11 cellular contexts compared by ENCODE assay signal in genomic region chr3:104526901-104527401, GRCh38.
DNase-seq lines count a peak whose midpoint lies in the region; ATAC-seq, FAIRE-seq and TF ChIP-seq lines count a peak whose summit lies in the region.
"Had no signal": no experiment of that assay in that cellular context is flagged by ENCODE, and none has a peak within 500 bp of the region (broad histone marks: within the 10 kb centered on the region; RNA-seq: fewer than 3 reads in every experiment).

No MANE protein-coding gene starts in this region.

- no peaks in the 10 kb centered on the region for H3K27me3 Mint-ChIP-seq in activated B cell treated with CpG ODN at 0.5 μM for 24 hours
- H3K27me3 Mint-ChIP-seq in activated naive CD4-positive, alpha-beta T cell treated with anti-CD3 and anti-CD28 coated beads for 36 hours (ENCODE audit: low read depth): no peaks in the 10 kb centered on the region
- peaks cover 4% of the 10 kb centered on the region for H3K27me3 Mint-ChIP-seq in activated CD4-positive, alpha-beta memory T cell treated with anti-CD3 and anti-CD28 coated beads for 36 hours

- peak overlapping the region; percentile 89 for H3K27ac Mint-ChIP-seq in activated B cell treated with CpG ODN at 0.5 μM for 24 hours
- H3K27ac Mint-ChIP-seq in activated naive CD4-positive, alpha-beta T cell treated with anti-CD3 and anti-CD28 coated beads for 36 hours: no peak overlapping the region
- no peak overlapping the region for H3K27ac Mint-ChIP-seq in activated CD4-positive, alpha-beta memory T cell treated with anti-CD3 and anti-CD28 coated beads for 36 hours

- POLR2A ChIA-PET in activated B cell treated with CpG ODN at 0.5 μM for 24 hours (lab: Charles Lee): interaction anchor here (0.5 kb wide), 1 partner anchor 101 kb away, joined by 7 read pairs; no protein-coding TSS in a partner anchor
- POLR2A ChIA-PET in HEK293T (lab: Yijun Ruan, JAX): no interaction called here
- POLR2A ChIA-PET in activated CD4-positive, alpha-beta memory T cell treated with anti-CD3 and anti-CD28 coated beads for 36 hours (lab: Charles Lee): no interaction called here

- no peaks in the 10 kb centered on the region for H3K9me3 ChIP-seq in pancreas

- 58 to 72% methylated on average over 3 of the region's 3 CpGs for WGBS in pancreas, 2 donors

- peaks cover 2% of the 10 kb centered on the region for H3K9me3 Mint-ChIP-seq in activated B cell treated with CpG ODN at 0.5 μM for 24 hours
- no peaks in the 10 kb centered on the region for H3K9me3 Mint-ChIP-seq in activated naive CD4-positive, alpha-beta T cell treated with anti-CD3 and anti-CD28 coated beads for 36 hours
- H3K9me3 Mint-ChIP-seq in activated CD4-positive, alpha-beta memory T cell treated with anti-CD3 and anti-CD28 coated beads for 36 hours: no peaks in the 10 kb centered on the region

- H3K36me3 Mint-ChIP-seq in activated B cell treated with CpG ODN at 0.5 μM for 24 hours (ENCODE audit: low read depth): no peaks in the 10 kb centered on the region
- no peaks in the 10 kb centered on the region for H3K36me3 Mint-ChIP-seq in activated naive CD4-positive, alpha-beta T cell treated with anti-CD3 and anti-CD28 coated beads for 36 hours (ENCODE audit: low read depth)
- H3K36me3 Mint-ChIP-seq in activated CD4-positive, alpha-beta memory T cell treated with anti-CD3 and anti-CD28 coated beads for 36 hours: no peaks in the 10 kb centered on the region

- TF ChIP-seq CTCF in activated B cell treated with CpG ODN at 0.5 μM for 24 hours (IDR thresholded peaks at IDR 0.05) (no peak), pancreas (IDR thresholded peaks at IDR 0.05) (no peak)

- intact Hi-C loops in activated B cell treated with CpG ODN at 0.5 μM for 24 hours (cut with micrococcal nuclease) (loop anchor here (1.0 to 10.0 kb wide), 4 partner anchors 8 to 232 kb away; no protein-coding TSS in a partner anchor), pancreas (cut with DNase I) (no loop called here)
- intact Hi-C loops in activated naive CD4-positive, alpha-beta T cell treated with anti-CD3 and anti-CD28 coated beads for 36 hours (cut with micrococcal nuclease): no loop called here
- intact Hi-C loops in activated CD4-positive, alpha-beta memory T cell treated with anti-CD3 and anti-CD28 coated beads for 36 hours (cut with micrococcal nuclease): no loop called here

- peaks cover 49% of the 10 kb centered on the region for H3K4me1 Mint-ChIP-seq in activated B cell treated with CpG ODN at 0.5 μM for 24 hours
- no peaks in the 10 kb centered on the region for H3K4me1 Mint-ChIP-seq in activated naive CD4-positive, alpha-beta T cell treated with anti-CD3 and anti-CD28 coated beads for 36 hours (ENCODE audit: low read depth)
- H3K4me1 Mint-ChIP-seq in activated CD4-positive, alpha-beta memory T cell treated with anti-CD3 and anti-CD28 coated beads for 36 hours (ENCODE audit: low read depth): no peaks in the 10 kb centered on the region

- CTCF ChIA-PET in activated B cell treated with CpG ODN at 0.5 μM for 24 hours (lab: Charles Lee): no interaction called here
- CTCF ChIA-PET in HEK293T (lab: Yijun Ruan, JAX): no interaction called here
- CTCF ChIA-PET in activated naive CD4-positive, alpha-beta T cell treated with anti-CD3 and anti-CD28 coated beads for 36 hours (lab: Charles Lee): no interaction called here
- CTCF ChIA-PET in activated CD4-positive, alpha-beta memory T cell treated with anti-CD3 and anti-CD28 coated beads for 36 hours (lab: Charles Lee): no interaction called here

- ATAC-seq in GM18873 (IDR thresholded peaks at IDR 0.05; ENCODE audit: low FRiP score, unreplicated experiment) (peak; percentile 83), GM21825 (IDR thresholded peaks at IDR 0.05; ENCODE audit: unreplicated experiment) (peak; percentile 85), HG03378 (IDR thresholded peaks at IDR 0.05; ENCODE audit: unreplicated experiment) (peak; percentile 90), activated B cell treated with CpG ODN at 0.5 μM for 24 hours (ENCODE audit: low read depth) (peak; percentile 80), pancreas (no peak)
- ATAC-seq: esophagus mucosa had no signal

- no peak for FAIRE-seq in pancreas (lab: Jason Lieb, UNC)
- FAIRE-seq: H54 had no signal

- no peaks in the 10 kb centered on the region for H3K36me3 ChIP-seq in pancreas

- no peak overlapping the region for H3K27ac ChIP-seq in pancreas

- no peak overlapping the region for H3K4me3 ChIP-seq in pancreas

- peak overlapping the region; percentile 70 for H3K4me3 Mint-ChIP-seq in activated B cell treated with CpG ODN at 0.5 μM for 24 hours
- H3K4me3 Mint-ChIP-seq in activated naive CD4-positive, alpha-beta T cell treated with anti-CD3 and anti-CD28 coated beads for 36 hours: no peak overlapping the region
- H3K4me3 Mint-ChIP-seq in activated CD4-positive, alpha-beta memory T cell treated with anti-CD3 and anti-CD28 coated beads for 36 hours: no peak overlapping the region

- H3K4me1 ChIP-seq in pancreas: no peaks in the 10 kb centered on the region

- H3K27me3 ChIP-seq in pancreas: no peaks in the 10 kb centered on the region

- DNase-seq in activated B cell treated with CpG ODN at 0.5 μM for 24 hours: no peak
- no peak for DNase-seq in pancreas
- DNase-seq in HEK293T (ENCODE audit: extremely low spot score): no peak
- DNase-seq in activated naive CD4-positive, alpha-beta T cell treated with anti-CD3 and anti-CD28 coated beads for 36 hours: no peak
- no peak for DNase-seq in activated CD4-positive, alpha-beta memory T cell treated with anti-CD3 and anti-CD28 coated beads for 36 hours
- DNase-seq: NCI-H146 had no signal

TF ChIP-seq in HEK293T, 16 proteins besides CTCF, POLR2A, EP300 and RAD21:
- TF ChIP-seq HDGF (IDR thresholded peaks at IDR 0.05; ENCODE audit: borderline replicate concordance) (no peak), LEF1 (IDR thresholded peaks at IDR 0.05; ENCODE audit: borderline replicate concordance) (no peak), FOXM1 (IDR thresholded peaks at IDR 0.05; ENCODE audit: borderline replicate concordance) (no peak), CTBP1 (IDR thresholded peaks at IDR 0.05; ENCODE audit: borderline replicate concordance) (no peak), SUZ12 (IDR thresholded peaks at IDR 0.05) (no peak), ZNF384 (IDR thresholded peaks at IDR 0.05) (no peak), SP1 (IDR thresholded peaks at IDR 0.05) (no peak), BHLHE40 (IDR thresholded peaks at IDR 0.05; ENCODE audit: borderline replicate concordance) (no peak), FOXK2 (IDR thresholded peaks at IDR 0.05) (no peak), L3MBTL2 (conservative IDR thresholded peaks at IDR 0.05) (no peak), FOXA1 (IDR thresholded peaks at IDR 0.05) (no peak), ELF4 (IDR thresholded peaks at IDR 0.05) (no peak), TARDBP (IDR thresholded peaks at IDR 0.05) (no peak), ARNT (IDR thresholded peaks at IDR 0.05) (no peak), NFRKB (IDR thresholded peaks at IDR 0.05) (no peak)
- TF ChIP-seq, protein P1, sequence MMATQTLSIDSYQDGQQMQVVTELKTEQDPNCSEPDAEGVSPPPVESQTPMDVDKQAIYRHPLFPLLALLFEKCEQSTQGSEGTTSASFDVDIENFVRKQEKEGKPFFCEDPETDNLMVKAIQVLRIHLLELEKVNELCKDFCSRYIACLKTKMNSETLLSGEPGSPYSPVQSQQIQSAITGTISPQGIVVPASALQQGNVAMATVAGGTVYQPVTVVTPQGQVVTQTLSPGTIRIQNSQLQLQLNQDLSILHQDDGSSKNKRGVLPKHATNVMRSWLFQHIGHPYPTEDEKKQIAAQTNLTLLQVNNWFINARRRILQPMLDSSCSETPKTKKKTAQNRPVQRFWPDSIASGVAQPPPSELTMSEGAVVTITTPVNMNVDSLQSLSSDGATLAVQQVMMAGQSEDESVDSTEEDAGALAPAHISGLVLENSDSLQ (IDR thresholded peaks at IDR 0.05): no peak

Comparison
In these comparisons a context has a peak if more than half of its experiments do, and no peak if none do; other contexts are left out.
1. ATAC-seq: peak in GM18873 (single experiment), GM21825 (single experiment), HG03378 (single experiment) and activated B cell treated with CpG ODN at 0.5 μM for 24 hours (single experiment); none in pancreas (0 of 4).